In the genomic region with DNA sequence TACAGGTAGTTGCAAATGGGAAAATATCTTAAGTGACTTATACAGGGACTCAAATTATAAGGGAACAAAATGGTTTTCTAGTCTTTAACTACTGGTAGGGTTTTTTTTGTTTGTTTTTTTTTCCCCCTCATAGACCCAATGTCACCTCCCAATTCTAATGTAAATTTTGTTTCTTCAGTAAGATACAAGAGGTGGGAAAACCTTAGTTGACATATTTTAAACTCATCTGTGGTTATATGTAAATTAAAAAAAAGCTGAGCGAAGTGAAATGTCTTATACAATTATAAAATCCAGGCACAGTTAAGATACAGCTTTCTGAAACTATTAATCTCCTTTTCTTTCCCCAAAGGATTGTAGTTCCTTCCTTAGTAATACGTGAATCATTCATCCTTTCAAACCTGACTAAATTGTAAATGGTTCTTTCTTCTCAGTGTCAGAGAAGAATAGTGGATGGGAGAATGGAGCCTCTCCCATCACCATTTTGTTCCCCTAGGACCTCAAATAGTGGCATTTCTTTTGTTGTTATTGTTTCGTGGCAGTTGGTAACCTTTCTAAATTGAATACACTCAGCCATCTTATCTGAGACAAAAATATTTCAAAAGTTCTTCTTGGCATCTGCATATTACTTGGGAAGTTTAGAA, we compare ENCODE assay signal across 2 cellular contexts.
TF ChIP-seq lines count a peak whose summit lies in the region.

No MANE protein-coding gene starts in this region.

TF ChIP-seq in HepG2, 621 proteins besides CTCF, POLR2A, EP300 and RAD21:
- TF ChIP-seq MAFK (conservative IDR thresholded peaks at IDR 0.05 in 1 of 2, IDR thresholded peaks at IDR 0.05 in 1 of 2; ENCODE audit: low read length in 2 of 2) (peak in 1 of 2 experiments; percentile 41; a peak in 2 of 4 replicates), MAFF (IDR thresholded peaks at IDR 0.05; ENCODE audit: low read depth, low read length) (peak; percentile 32; the same call in 1 of the 2 replicates)
- TF ChIP-seq, protein P1, sequence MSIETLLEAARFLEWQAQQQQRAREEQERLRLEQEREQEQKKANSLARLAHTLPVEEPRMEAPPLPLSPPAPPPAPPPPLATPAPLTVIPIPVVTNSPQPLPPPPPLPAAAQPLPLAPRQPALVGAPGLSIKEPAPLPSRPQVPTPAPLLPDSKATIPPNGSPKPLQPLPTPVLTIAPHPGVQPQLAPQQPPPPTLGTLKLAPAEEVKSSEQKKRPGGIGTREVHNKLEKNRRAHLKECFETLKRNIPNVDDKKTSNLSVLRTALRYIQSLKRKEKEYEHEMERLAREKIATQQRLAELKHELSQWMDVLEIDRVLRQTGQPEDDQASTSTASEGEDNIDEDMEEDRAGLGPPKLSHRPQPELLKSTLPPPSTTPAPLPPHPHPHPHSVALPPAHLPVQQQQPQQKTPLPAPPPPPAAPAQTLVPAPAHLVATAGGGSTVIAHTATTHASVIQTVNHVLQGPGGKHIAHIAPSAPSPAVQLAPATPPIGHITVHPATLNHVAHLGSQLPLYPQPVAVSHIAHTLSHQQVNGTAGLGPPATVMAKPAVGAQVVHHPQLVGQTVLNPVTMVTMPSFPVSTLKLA (IDR thresholded peaks at IDR 0.05): no peak
- TF ChIP-seq, protein P2, sequence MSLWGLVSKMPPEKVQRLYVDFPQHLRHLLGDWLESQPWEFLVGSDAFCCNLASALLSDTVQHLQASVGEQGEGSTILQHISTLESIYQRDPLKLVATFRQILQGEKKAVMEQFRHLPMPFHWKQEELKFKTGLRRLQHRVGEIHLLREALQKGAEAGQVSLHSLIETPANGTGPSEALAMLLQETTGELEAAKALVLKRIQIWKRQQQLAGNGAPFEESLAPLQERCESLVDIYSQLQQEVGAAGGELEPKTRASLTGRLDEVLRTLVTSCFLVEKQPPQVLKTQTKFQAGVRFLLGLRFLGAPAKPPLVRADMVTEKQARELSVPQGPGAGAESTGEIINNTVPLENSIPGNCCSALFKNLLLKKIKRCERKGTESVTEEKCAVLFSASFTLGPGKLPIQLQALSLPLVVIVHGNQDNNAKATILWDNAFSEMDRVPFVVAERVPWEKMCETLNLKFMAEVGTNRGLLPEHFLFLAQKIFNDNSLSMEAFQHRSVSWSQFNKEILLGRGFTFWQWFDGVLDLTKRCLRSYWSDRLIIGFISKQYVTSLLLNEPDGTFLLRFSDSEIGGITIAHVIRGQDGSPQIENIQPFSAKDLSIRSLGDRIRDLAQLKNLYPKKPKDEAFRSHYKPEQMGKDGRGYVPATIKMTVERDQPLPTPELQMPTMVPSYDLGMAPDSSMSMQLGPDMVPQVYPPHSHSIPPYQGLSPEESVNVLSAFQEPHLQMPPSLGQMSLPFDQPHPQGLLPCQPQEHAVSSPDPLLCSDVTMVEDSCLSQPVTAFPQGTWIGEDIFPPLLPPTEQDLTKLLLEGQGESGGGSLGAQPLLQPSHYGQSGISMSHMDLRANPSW (CRISPR knock-in tag; IDR thresholded peaks at IDR 0.05; ENCODE audit: borderline replicate concordance): no peak

TF ChIP-seq in WTC11, 78 proteins besides CTCF, POLR2A, EP300 and RAD21:
- TF ChIP-seq TEAD1 (CRISPR knock-in tag; IDR thresholded peaks at IDR 0.05): no peak
- TF ChIP-seq, protein P3, sequence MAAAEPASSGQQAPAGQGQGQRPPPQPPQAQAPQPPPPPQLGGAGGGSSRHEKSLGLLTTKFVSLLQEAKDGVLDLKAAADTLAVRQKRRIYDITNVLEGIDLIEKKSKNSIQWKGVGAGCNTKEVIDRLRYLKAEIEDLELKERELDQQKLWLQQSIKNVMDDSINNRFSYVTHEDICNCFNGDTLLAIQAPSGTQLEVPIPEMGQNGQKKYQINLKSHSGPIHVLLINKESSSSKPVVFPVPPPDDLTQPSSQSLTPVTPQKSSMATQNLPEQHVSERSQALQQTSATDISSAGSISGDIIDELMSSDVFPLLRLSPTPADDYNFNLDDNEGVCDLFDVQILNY (CRISPR knock-in tag; IDR thresholded peaks at IDR 0.05): no peak
- no peak for TF ChIP-seq FOXK1 (CRISPR knock-in tag; IDR thresholded peaks at IDR 0.05)
- TF ChIP-seq, protein P4, sequence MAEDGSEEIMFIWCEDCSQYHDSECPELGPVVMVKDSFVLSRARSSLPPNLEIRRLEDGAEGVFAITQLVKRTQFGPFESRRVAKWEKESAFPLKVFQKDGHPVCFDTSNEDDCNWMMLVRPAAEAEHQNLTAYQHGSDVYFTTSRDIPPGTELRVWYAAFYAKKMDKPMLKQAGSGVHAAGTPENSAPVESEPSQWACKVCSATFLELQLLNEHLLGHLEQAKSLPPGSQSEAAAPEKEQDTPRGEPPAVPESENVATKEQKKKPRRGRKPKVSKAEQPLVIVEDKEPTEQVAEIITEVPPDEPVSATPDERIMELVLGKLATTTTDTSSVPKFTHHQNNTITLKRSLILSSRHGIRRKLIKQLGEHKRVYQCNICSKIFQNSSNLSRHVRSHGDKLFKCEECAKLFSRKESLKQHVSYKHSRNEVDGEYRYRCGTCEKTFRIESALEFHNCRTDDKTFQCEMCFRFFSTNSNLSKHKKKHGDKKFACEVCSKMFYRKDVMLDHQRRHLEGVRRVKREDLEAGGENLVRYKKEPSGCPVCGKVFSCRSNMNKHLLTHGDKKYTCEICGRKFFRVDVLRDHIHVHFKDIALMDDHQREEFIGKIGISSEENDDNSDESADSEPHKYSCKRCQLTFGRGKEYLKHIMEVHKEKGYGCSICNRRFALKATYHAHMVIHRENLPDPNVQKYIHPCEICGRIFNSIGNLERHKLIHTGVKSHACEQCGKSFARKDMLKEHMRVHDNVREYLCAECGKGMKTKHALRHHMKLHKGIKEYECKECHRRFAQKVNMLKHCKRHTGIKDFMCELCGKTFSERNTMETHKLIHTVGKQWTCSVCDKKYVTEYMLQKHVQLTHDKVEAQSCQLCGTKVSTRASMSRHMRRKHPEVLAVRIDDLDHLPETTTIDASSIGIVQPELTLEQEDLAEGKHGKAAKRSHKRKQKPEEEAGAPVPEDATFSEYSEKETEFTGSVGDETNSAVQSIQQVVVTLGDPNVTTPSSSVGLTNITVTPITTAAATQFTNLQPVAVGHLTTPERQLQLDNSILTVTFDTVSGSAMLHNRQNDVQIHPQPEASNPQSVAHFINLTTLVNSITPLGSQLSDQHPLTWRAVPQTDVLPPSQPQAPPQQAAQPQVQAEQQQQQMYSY (CRISPR knock-in tag; IDR thresholded peaks at IDR 0.05): no peak
- no peak for TF ChIP-seq FOXP1 (CRISPR knock-in tag; IDR thresholded peaks at IDR 0.05; ENCODE audit: borderline replicate concordance)
- TF ChIP-seq, protein P5, sequence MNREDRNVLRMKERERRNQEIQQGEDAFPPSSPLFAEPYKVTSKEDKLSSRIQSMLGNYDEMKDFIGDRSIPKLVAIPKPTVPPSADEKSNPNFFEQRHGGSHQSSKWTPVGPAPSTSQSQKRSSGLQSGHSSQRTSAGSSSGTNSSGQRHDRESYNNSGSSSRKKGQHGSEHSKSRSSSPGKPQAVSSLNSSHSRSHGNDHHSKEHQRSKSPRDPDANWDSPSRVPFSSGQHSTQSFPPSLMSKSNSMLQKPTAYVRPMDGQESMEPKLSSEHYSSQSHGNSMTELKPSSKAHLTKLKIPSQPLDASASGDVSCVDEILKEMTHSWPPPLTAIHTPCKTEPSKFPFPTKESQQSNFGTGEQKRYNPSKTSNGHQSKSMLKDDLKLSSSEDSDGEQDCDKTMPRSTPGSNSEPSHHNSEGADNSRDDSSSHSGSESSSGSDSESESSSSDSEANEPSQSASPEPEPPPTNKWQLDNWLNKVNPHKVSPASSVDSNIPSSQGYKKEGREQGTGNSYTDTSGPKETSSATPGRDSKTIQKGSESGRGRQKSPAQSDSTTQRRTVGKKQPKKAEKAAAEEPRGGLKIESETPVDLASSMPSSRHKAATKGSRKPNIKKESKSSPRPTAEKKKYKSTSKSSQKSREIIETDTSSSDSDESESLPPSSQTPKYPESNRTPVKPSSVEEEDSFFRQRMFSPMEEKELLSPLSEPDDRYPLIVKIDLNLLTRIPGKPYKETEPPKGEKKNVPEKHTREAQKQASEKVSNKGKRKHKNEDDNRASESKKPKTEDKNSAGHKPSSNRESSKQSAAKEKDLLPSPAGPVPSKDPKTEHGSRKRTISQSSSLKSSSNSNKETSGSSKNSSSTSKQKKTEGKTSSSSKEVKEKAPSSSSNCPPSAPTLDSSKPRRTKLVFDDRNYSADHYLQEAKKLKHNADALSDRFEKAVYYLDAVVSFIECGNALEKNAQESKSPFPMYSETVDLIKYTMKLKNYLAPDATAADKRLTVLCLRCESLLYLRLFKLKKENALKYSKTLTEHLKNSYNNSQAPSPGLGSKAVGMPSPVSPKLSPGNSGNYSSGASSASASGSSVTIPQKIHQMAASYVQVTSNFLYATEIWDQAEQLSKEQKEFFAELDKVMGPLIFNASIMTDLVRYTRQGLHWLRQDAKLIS (CRISPR knock-in tag; IDR thresholded peaks at IDR 0.05; ENCODE audit: borderline replicate concordance): no peak
- no peak for TF ChIP-seq NR3C1 (CRISPR knock-in tag; conservative IDR thresholded peaks at IDR 0.05; ENCODE audit: low read depth)
- no peak for TF ChIP-seq CREM (CRISPR knock-in tag; IDR thresholded peaks at IDR 0.05)
- TF ChIP-seq, protein P6, sequence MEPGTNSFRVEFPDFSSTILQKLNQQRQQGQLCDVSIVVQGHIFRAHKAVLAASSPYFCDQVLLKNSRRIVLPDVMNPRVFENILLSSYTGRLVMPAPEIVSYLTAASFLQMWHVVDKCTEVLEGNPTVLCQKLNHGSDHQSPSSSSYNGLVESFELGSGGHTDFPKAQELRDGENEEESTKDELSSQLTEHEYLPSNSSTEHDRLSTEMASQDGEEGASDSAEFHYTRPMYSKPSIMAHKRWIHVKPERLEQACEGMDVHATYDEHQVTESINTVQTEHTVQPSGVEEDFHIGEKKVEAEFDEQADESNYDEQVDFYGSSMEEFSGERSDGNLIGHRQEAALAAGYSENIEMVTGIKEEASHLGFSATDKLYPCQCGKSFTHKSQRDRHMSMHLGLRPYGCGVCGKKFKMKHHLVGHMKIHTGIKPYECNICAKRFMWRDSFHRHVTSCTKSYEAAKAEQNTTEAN (CRISPR knock-in tag; IDR thresholded peaks at IDR 0.05): no peak
- TF ChIP-seq, protein P7, sequence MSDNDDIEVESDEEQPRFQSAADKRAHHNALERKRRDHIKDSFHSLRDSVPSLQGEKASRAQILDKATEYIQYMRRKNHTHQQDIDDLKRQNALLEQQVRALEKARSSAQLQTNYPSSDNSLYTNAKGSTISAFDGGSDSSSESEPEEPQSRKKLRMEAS (CRISPR knock-in tag; IDR thresholded peaks at IDR 0.05): no peak
- TF ChIP-seq NFE2L1 (CRISPR knock-in tag; IDR thresholded peaks at IDR 0.05): no peak
- TF ChIP-seq, protein P8, sequence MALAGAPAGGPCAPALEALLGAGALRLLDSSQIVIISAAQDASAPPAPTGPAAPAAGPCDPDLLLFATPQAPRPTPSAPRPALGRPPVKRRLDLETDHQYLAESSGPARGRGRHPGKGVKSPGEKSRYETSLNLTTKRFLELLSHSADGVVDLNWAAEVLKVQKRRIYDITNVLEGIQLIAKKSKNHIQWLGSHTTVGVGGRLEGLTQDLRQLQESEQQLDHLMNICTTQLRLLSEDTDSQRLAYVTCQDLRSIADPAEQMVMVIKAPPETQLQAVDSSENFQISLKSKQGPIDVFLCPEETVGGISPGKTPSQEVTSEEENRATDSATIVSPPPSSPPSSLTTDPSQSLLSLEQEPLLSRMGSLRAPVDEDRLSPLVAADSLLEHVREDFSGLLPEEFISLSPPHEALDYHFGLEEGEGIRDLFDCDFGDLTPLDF (CRISPR knock-in tag; IDR thresholded peaks at IDR 0.05): no peak
- TF ChIP-seq, protein P9, sequence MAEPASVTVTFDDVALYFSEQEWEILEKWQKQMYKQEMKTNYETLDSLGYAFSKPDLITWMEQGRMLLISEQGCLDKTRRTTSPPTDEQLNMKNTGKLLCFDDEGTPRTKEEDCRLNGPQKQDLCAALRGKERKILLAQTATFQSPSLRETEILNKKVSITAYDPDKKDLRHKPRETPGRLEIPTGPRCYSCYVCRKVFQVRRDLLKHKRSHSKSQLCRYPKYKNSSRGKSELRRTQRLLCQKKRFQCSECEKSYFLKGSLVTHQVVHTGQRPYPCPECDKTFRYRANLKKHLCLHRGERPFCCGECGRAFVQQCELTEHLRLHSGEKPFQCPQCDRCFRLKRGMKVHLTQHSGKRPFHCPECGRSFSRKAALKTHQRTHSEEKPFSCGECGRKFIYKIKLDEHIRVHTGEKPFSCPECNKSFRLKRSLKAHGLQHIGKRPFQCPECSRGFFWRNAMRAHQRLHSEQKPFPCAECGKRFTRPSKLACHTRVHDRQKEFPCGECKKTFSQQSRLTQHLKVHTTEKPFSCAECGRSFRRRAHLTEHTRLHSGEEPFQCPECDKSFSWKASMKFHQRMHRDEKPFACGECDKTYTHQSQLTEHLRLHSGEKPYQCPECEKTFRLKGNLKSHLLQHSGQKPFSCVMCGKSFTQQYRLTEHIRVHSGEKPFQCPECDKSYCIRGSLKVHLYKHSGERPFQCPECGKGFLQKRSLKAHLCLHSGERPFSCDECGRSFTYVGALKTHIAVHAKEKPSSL (CRISPR knock-in tag; conservative IDR thresholded peaks at IDR 0.05): no peak
- TF ChIP-seq, protein P10, sequence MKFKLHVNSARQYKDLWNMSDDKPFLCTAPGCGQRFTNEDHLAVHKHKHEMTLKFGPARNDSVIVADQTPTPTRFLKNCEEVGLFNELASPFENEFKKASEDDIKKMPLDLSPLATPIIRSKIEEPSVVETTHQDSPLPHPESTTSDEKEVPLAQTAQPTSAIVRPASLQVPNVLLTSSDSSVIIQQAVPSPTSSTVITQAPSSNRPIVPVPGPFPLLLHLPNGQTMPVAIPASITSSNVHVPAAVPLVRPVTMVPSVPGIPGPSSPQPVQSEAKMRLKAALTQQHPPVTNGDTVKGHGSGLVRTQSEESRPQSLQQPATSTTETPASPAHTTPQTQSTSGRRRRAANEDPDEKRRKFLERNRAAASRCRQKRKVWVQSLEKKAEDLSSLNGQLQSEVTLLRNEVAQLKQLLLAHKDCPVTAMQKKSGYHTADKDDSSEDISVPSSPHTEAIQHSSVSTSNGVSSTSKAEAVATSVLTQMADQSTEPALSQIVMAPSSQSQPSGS (CRISPR knock-in tag; IDR thresholded peaks at IDR 0.05; ENCODE audit: borderline replicate concordance, low read depth): no peak
- TF ChIP-seq TEAD4 (CRISPR knock-in tag; IDR thresholded peaks at IDR 0.05): no peak
- no peak for TF ChIP-seq SMAD4 (CRISPR knock-in tag; IDR thresholded peaks at IDR 0.05)
- TF ChIP-seq ESRRA (CRISPR knock-in tag; IDR thresholded peaks at IDR 0.05; ENCODE audit: borderline replicate concordance): no peak
- TF ChIP-seq CBFB (CRISPR knock-in tag; IDR thresholded peaks at IDR 0.05; ENCODE audit: low read depth): no peak
- no peak for TF ChIP-seq ZNF671 (CRISPR knock-in tag; IDR thresholded peaks at IDR 0.05)
